In the genomic region with DNA sequence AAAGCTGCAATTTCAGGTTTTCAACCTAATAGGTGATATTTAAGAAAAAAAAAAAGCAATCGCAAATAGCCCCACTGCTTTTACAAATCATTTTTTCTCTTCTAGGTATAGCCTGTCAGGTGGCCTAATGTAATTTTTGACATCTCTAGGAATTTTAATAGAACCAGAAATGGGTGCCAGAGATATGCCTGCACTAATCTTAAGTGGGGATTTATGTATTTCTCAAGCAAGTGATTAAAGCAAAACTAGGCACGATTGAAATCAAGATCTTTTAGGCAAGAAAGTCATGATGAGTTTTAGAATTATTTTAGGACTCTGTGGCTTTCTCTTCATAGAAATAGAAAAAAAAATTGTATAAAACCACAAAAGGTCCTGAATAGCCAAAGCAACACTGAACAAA, we compare ENCODE assay signal across 8 cellular contexts. TPM values are rescaled to one million over a fixed set of nuclear protein-coding genes. Genes with fewer than 3 reads are reported as not detected.
DNase-seq lines count a peak whose midpoint lies in the region; ATAC-seq and TF ChIP-seq lines count a peak whose summit lies in the region.

No MANE protein-coding gene starts in this region.

- H3K9me3 ChIP-seq in SU-DHL-6 (ENCODE audit: insufficient read depth, low read length): no peaks in the 10 kb centered on the region
- no peaks in the 10 kb centered on the region for H3K9me3 ChIP-seq in skeletal muscle satellite cell (replicated peaks; ENCODE audit: low read length)

- H3K36me3 ChIP-seq in SU-DHL-6 (ENCODE audit: low read length) (no peaks in the 10 kb centered on the region), skeletal muscle satellite cell (ENCODE audit: insufficient read depth, low read length) (peaks cover 9% of the 10 kb centered on the region)

- no peak for ATAC-seq in HG02642 (IDR thresholded peaks at IDR 0.05; ENCODE audit: poor library complexity, unreplicated experiment)

- H2AFZ ChIP-seq in SU-DHL-6 (ENCODE audit: low read depth, low read length, severe bottlenecking): peak overlapping the region; percentile 81

- no peaks in the 10 kb centered on the region for H3K9me2 ChIP-seq in SU-DHL-6 (replicated peaks; ENCODE audit: insufficient read depth, low read length)

- DNase-seq in NCI-H748 treated with DMSO at 0.1 percent for 48 hours (lab: John Stamatoyannopoulos, UW) (peak; percentile 66), NCI-H748 (lab: John Stamatoyannopoulos, UW; ENCODE audit: unreplicated experiment) (no peak), fibroblast of the aortic adventitia (ENCODE audit: low read depth) (peak; percentile 22)
- DNase-seq in stimulated activated CD4-positive, alpha-beta T cell treated with anti-CD3 and anti-CD28 coated beads, Interleukin-4, amount 100 ng/mL, for 1 hour: no peak
- no peak for DNase-seq in activated CD4-positive, alpha-beta T cell treated with anti-CD3 and anti-CD28 coated beads for 48 hours

- H3K79me2 ChIP-seq in SU-DHL-6 (ENCODE audit: insufficient read depth, low read length): no peaks in the 10 kb centered on the region

- H3K4me1 ChIP-seq in skeletal muscle satellite cell (ENCODE audit: control insufficient read depth, insufficient read depth, low read length): peaks cover 20% of the 10 kb centered on the region

- peak overlapping the region; percentile 64 for H3K27ac ChIP-seq in SU-DHL-6 (ENCODE audit: low read depth, low read length)

- TF ChIP-seq CTCF in SU-DHL-6 (IDR thresholded peaks at IDR 0.05; ENCODE audit: insufficient read depth, low read length, poor library complexity, severe bottlenecking) (no peak), fibroblast of the aortic adventitia (IDR thresholded peaks at IDR 0.05; ENCODE audit: insufficient read depth, low read length) (no peak)

- peak overlapping the region; percentile 65 for H3K4me2 ChIP-seq in SU-DHL-6 (ENCODE audit: low read depth, low read length, poor library complexity, severe bottlenecking)
- H3K4me2 ChIP-seq in skeletal muscle satellite cell (ENCODE audit: low read length): peak overlapping the region; percentile 98

- H3K4me3 ChIP-seq in SU-DHL-6 (ENCODE audit: insufficient read depth, low read length, poor library complexity, severe bottlenecking) (peak overlapping the region; percentile 70), fibroblast of the aortic adventitia (ENCODE audit: low read depth, low read length) (peak overlapping the region; percentile 81), skeletal muscle satellite cell (ENCODE audit: low read length) (peak overlapping the region; percentile 96)

- H3K9ac ChIP-seq in SU-DHL-6 (ENCODE audit: low read length) (peak overlapping the region; percentile 64), skeletal muscle satellite cell (ENCODE audit: low read depth, low read length) (peak overlapping the region; percentile 91)

- H3K27me3 ChIP-seq in SU-DHL-6 (ENCODE audit: low read length) (no peaks in the 10 kb centered on the region), skeletal muscle satellite cell (ENCODE audit: control insufficient read depth, insufficient read depth, low read length) (no peaks in the 10 kb centered on the region)

- peaks cover 11% of the 10 kb centered on the region; the same call in 1 of the 2 replicates for H3F3A ChIP-seq in SU-DHL-6 (ENCODE audit: insufficient read depth)

- no peaks in the 10 kb centered on the region for H4K20me1 ChIP-seq in SU-DHL-6 (ENCODE audit: low read depth, low read length)

RNA-seq across cellular contexts. Expression of gene AMACR, which starts 0.9 kb away (rescaled TPM):
- total RNA-seq in fibroblast of the aortic adventitia (ENCODE audit: low replicate concordance): 10.7 and 19.1 TPM in 2 replicates
- total RNA-seq in skeletal muscle satellite cell (2012; rRNA removed): 4.6 and 6.8 TPM in 2 replicates

RNA-seq across cellular contexts. Expression of gene SLC45A2, which starts 24.2 kb away (rescaled TPM):
- 0.09 TPM in 1 of 2 replicates, not detected in the other for total RNA-seq in fibroblast of the aortic adventitia (ENCODE audit: low replicate concordance)
- total RNA-seq in skeletal muscle satellite cell (2012; rRNA removed): not detected in 2 replicates

RNA-seq across cellular contexts. Expression of gene C1QTNF3, which starts 34.3 kb away (rescaled TPM):
- 1.9 and 8.3 TPM in 2 replicates for total RNA-seq in fibroblast of the aortic adventitia (ENCODE audit: low replicate concordance)
- total RNA-seq in skeletal muscle satellite cell (2012; rRNA removed): 0.25 TPM in 1 of 2 replicates, not detected in the other

Comparison
In these comparisons a context has a peak if more than half of its experiments do, and no peak if none do; other contexts are left out.
1. DNase-seq: peak in NCI-H748 treated with DMSO at 0.1 percent for 48 hours (single experiment) and fibroblast of the aortic adventitia (single experiment); none in NCI-H748 (single experiment), stimulated activated CD4-positive, alpha-beta T cell treated with anti-CD3 and anti-CD28 coated beads, Interleukin-4, amount 100 ng/mL, for 1 hour (single experiment) and activated CD4-positive, alpha-beta T cell treated with anti-CD3 and anti-CD28 coated beads for 48 hours (single experiment).
2. Peak in every context shown above with its lines, with median percentiles within 50 percentile points of each other: H3K4me3 ChIP-seq.